In genomic region chrX:53383376-53384087, GRCh38 we compare ENCODE assay signal across 20 cellular contexts. TPM values are rescaled to one million over a fixed set of nuclear protein-coding genes. Genes with fewer than 3 reads are reported as not detected.
DNase-seq lines count a peak whose midpoint lies in the region; ATAC-seq and TF ChIP-seq lines count a peak whose summit lies in the region.
"Had no signal": no experiment of that assay in that cellular context is flagged by ENCODE, and none has a peak within 500 bp of the region (broad histone marks: within the 10 kb centered on the region; RNA-seq: fewer than 3 reads in every experiment).

No MANE protein-coding gene starts in this region.

- H3K27me3 ChIP-seq in endodermal cell (ENCODE audit: control insufficient read depth, insufficient read depth, low read length, poor library complexity, severe bottlenecking): no peaks in the 10 kb centered on the region

- intact Hi-C loops in posterior cingulate gyrus (cut with DNase I): no loop called here

- no peak overlapping the region for H3K9ac ChIP-seq in endodermal cell (ENCODE audit: extremely low read depth, low read length, poor library complexity, severe bottlenecking)
- H3K9ac ChIP-seq: SK-N-SH had no signal

- no peaks in the 10 kb centered on the region for H3K4me1 Mint-ChIP-seq in activated naive CD4-positive, alpha-beta T cell treated with anti-CD3 and anti-CD28 coated beads, Interleukin-2, amount 10 ng/mL, durations not matched to agents 7 days and 5 days
- H3K4me1 Mint-ChIP-seq in endodermal cell (peaks cover 2% of the 10 kb centered on the region), nephron progenitor cell (peaks cover 19% of the 10 kb centered on the region)
- H3K4me1 Mint-ChIP-seq: activated B cell treated with CpG ODN at 0.5 μM for 24 hours had no signal

- DNase-seq in activated naive CD4-positive, alpha-beta T cell treated with anti-CD3 and anti-CD28 coated beads, Interleukin-2, amount 10 ng/mL, durations not matched to agents 7 days and 5 days: no peak
- DNase-seq in activated naive CD4-positive, alpha-beta T cell treated with anti-CD3 and anti-CD28 coated beads, Interleukin-2, amount 50 U/mL, for 16 hours: no peak
- peak in 42 of 76 experiments; percentile 0 to 53 (median 15) for DNase-seq in HUDEP-2 (lab: John Stamatoyannopoulos, UW; ENCODE audit: unreplicated experiment in 76 of 76)
- DNase-seq in endodermal cell: no peak
- no peak for DNase-seq in nephron progenitor cell
- DNase-seq in NAMALWA (ENCODE audit: low spot score): no peak
- no peak for DNase-seq in posterior cingulate gyrus
- DNase-seq: activated B cell treated with CpG ODN at 0.5 μM for 24 hours; activated CD8-positive, alpha-beta memory T cell treated with anti-CD3 and anti-CD28 coated beads for 24 hours; amniotic stem cell; CD4-positive, CD25-positive, alpha-beta regulatory T cell; mesendoderm; NCI-H187 treated with DMSO at 0.1 percent for 48 hours; NCI-H345; NK-92 treated with Interleukin-12 subunit alpha and Interleukin-12 subunit beta, amount 100 ng/mL, for 24 hours; SK-N-SH; stimulated activated CD4-positive, alpha-beta T cell treated with anti-CD3 and anti-CD28 coated beads, Interleukin-12 subunit alpha, Interleukin-12 subunit beta, amount 100 ng/mL, for 4 hours had no signal

- no peaks in the 10 kb centered on the region for H3K4me1 ChIP-seq in endodermal cell (ENCODE audit: control insufficient read depth, insufficient read depth, low read length)
- H3K4me1 ChIP-seq: HAP-1 had no signal

- H3K9me3 ChIP-seq in endodermal cell (ENCODE audit: control insufficient read depth, low read length): no peaks in the 10 kb centered on the region
- H3K9me3 ChIP-seq: HAP-1, SK-N-SH had no signal

- H3K9me3 Mint-ChIP-seq in activated naive CD4-positive, alpha-beta T cell treated with anti-CD3 and anti-CD28 coated beads, Interleukin-2, amount 10 ng/mL, durations not matched to agents 7 days and 5 days: no peaks in the 10 kb centered on the region
- H3K9me3 Mint-ChIP-seq in endodermal cell (peaks cover 59% of the 10 kb centered on the region), nephron progenitor cell (peaks cover 49% of the 10 kb centered on the region)
- H3K9me3 Mint-ChIP-seq: activated B cell treated with CpG ODN at 0.5 μM for 24 hours; CD4-positive, CD25-positive, alpha-beta regulatory T cell; T-helper 2 cell treated with Interferon-gamma antibody and Interleukin-4, amounts not matched to agents 5 μg/mL and 100 μg/mL, for 36 hours had no signal

- H3K27ac ChIP-seq in endodermal cell (ENCODE audit: low read depth, low read length): no peak overlapping the region

- H3K4me3 Mint-ChIP-seq in activated naive CD4-positive, alpha-beta T cell treated with anti-CD3 and anti-CD28 coated beads, Interleukin-2, amount 10 ng/mL, durations not matched to agents 7 days and 5 days: no peak overlapping the region
- H3K4me3 Mint-ChIP-seq in endodermal cell (no peak overlapping the region), nephron progenitor cell (no peak overlapping the region)
- H3K4me3 Mint-ChIP-seq: activated B cell treated with CpG ODN at 0.5 μM for 24 hours; CD4-positive, CD25-positive, alpha-beta regulatory T cell; T-helper 2 cell treated with Interferon-gamma antibody and Interleukin-4, amounts not matched to agents 5 μg/mL and 100 μg/mL, for 36 hours had no signal

- ATAC-seq in HG02759 (IDR thresholded peaks at IDR 0.05; ENCODE audit: unreplicated experiment): no peak

- CTCF ChIA-PET in activated naive CD4-positive, alpha-beta T cell treated with anti-CD3 and anti-CD28 coated beads, Interleukin-2, amount 10 ng/mL, durations not matched to agents 7 days and 5 days (lab: Charles Lee): no interaction called here

- peak overlapping the region; percentile 33 for H3K27ac Mint-ChIP-seq in activated naive CD4-positive, alpha-beta T cell treated with anti-CD3 and anti-CD28 coated beads, Interleukin-2, amount 10 ng/mL, durations not matched to agents 7 days and 5 days
- H3K27ac Mint-ChIP-seq in endodermal cell (peak overlapping the region; percentile 42), nephron progenitor cell (peak overlapping the region; percentile 79)
- H3K27ac Mint-ChIP-seq: activated B cell treated with CpG ODN at 0.5 μM for 24 hours; T-helper 2 cell treated with Interferon-gamma antibody and Interleukin-4, amounts not matched to agents 5 μg/mL and 100 μg/mL, for 36 hours had no signal

- H3K4me3 ChIP-seq in endodermal cell (ENCODE audit: low read length): no peak overlapping the region
- H3K4me3 ChIP-seq: HAP-1 had no signal

- H3K36me3 ChIP-seq in endodermal cell (ENCODE audit: control insufficient read depth, insufficient read depth, low read length): peaks cover 53% of the 10 kb centered on the region

- TF ChIP-seq CTCF in endodermal cell (conservative IDR thresholded peaks at IDR 0.05) (no peak), nephron progenitor cell (IDR thresholded peaks at IDR 0.05) (no peak)

- 96% methylated on average over 4 of the region's 4 CpGs; no CpG with 5 or more reads in 1 of the 2 experiments for WGBS in endodermal cell (ENCODE audit: insufficient coverage in 1 of 2, insufficient read length in 1 of 2), 2 experiments

- peaks cover 29% of the 10 kb centered on the region for H3K36me3 Mint-ChIP-seq in activated naive CD4-positive, alpha-beta T cell treated with anti-CD3 and anti-CD28 coated beads, Interleukin-2, amount 10 ng/mL, durations not matched to agents 7 days and 5 days
- H3K36me3 Mint-ChIP-seq in endodermal cell (ENCODE audit: low read depth): peaks cover 51% of the 10 kb centered on the region
- peaks cover 44% of the 10 kb centered on the region for H3K36me3 Mint-ChIP-seq in nephron progenitor cell (ENCODE audit: low read depth)

- no peaks in the 10 kb centered on the region for H3K27me3 Mint-ChIP-seq in activated naive CD4-positive, alpha-beta T cell treated with anti-CD3 and anti-CD28 coated beads, Interleukin-2, amount 10 ng/mL, durations not matched to agents 7 days and 5 days
- H3K27me3 Mint-ChIP-seq in endodermal cell (ENCODE audit: insufficient read depth) (no peaks in the 10 kb centered on the region), nephron progenitor cell (ENCODE audit: low read depth, poor library complexity) (no peaks in the 10 kb centered on the region)
- H3K27me3 Mint-ChIP-seq: activated B cell treated with CpG ODN at 0.5 μM for 24 hours; CD4-positive, CD25-positive, alpha-beta regulatory T cell had no signal

RNA-seq across cellular contexts. Expression of gene SMC1A, which starts 38.9 kb away (rescaled TPM):
- 100 to 1,000 TPM in 1 of 2 donors, 10 to 100 TPM in 1; 89.0 to 121 TPM for total RNA-seq in endodermal cell
- polyA plus RNA-seq in endodermal cell (2013, experiment 1 of 2): 77.6 TPM
- 69.1 TPM for polyA plus RNA-seq in endodermal cell (2013, experiment 2 of 2)

RNA-seq across cellular contexts. Expression of gene RIBC1, which starts 39.1 kb away (rescaled TPM):
- 1 to 10 TPM; 2.3 to 3.0 TPM for total RNA-seq in endodermal cell
- polyA plus RNA-seq in endodermal cell (2013, experiment 1 of 2): 1.8 TPM
- polyA plus RNA-seq in endodermal cell (2013, experiment 2 of 2): 1.3 TPM

RNA-seq across cellular contexts. Expression of gene HSD17B10, which starts 50.6 kb away (rescaled TPM):
- 100 to 1,000 TPM; 107 to 120 TPM for total RNA-seq in endodermal cell
- polyA plus RNA-seq in endodermal cell (2013, experiment 1 of 2): 82.5 TPM
- polyA plus RNA-seq in endodermal cell (2013, experiment 2 of 2): 79.4 TPM

Comparison
In these comparisons a context has a peak if more than half of its experiments do, and no peak if none do; other contexts are left out.
1. DNase-seq: peak in HUDEP-2 (42 of 76); none in activated naive CD4-positive, alpha-beta T cell treated with anti-CD3 and anti-CD28 coated beads, Interleukin-2, amount 10 ng/mL, durations not matched to agents 7 days and 5 days (single experiment), activated naive CD4-positive, alpha-beta T cell treated with anti-CD3 and anti-CD28 coated beads, Interleukin-2, amount 50 U/mL, for 16 hours (single experiment), endodermal cell (single experiment), nephron progenitor cell (single experiment), NAMALWA (single experiment) and posterior cingulate gyrus (0 of 10).
2. Peak in every context shown above with its lines, with median percentiles within 50 percentile points of each other: H3K27ac Mint-ChIP-seq.